In genomic region chr5:132427285-132428146, GRCh38 we compare ENCODE assay signal across 8 cellular contexts. TPM values are rescaled to one million over a fixed set of nuclear protein-coding genes. Genes with fewer than 3 reads are reported as not detected.
DNase-seq lines count a peak whose midpoint lies in the region; ATAC-seq, FAIRE-seq and TF ChIP-seq lines count a peak whose summit lies in the region.

No MANE protein-coding gene starts in this region.

- peak overlapping the region; percentile 70 for H3K9ac ChIP-seq in keratinocyte (ENCODE audit: control insufficient read depth, extremely low read depth, insufficient read depth, low read length)

- H3K27me3 Mint-ChIP-seq in activated naive CD4-positive, alpha-beta T cell treated with anti-CD3 and anti-CD28 coated beads for 36 hours (ENCODE audit: low read depth) = no peaks in the 10 kb centered on the region
- H3K27me3 Mint-ChIP-seq in stimulated activated memory B cell treated with anti-CD40 and anti-IgM and Interleukin-4, amounts not matched to agents 10 μg/mL and 1 μg/mL and 100 μg/mL, for 72 hours = no peaks in the 10 kb centered on the region
- peaks cover 9% of the 10 kb centered on the region for H3K27me3 Mint-ChIP-seq in nephron progenitor cell (ENCODE audit: low read depth, poor library complexity)

- peak overlapping the region; percentile 57 for H3K4me2 ChIP-seq in keratinocyte (ENCODE audit: control insufficient read depth, extremely low read depth, insufficient read depth, low read depth, low read length)

- no peaks in the 10 kb centered on the region for H3K9me3 Mint-ChIP-seq in activated naive CD4-positive, alpha-beta T cell treated with anti-CD3 and anti-CD28 coated beads for 36 hours
- no peaks in the 10 kb centered on the region for H3K9me3 Mint-ChIP-seq in stimulated activated memory B cell treated with anti-CD40 and anti-IgM and Interleukin-4, amounts not matched to agents 10 μg/mL and 1 μg/mL and 100 μg/mL, for 72 hours
- H3K9me3 Mint-ChIP-seq in nephron progenitor cell = no peaks in the 10 kb centered on the region

- no peaks in the 10 kb centered on the region for H3K9me1 ChIP-seq in keratinocyte (ENCODE audit: control insufficient read depth, extremely low read depth, insufficient read depth, low read length)

- H3K4me1 ChIP-seq in RWPE2 (ENCODE audit: insufficient read depth, poor library complexity, severe bottlenecking) = peaks cover 60% of the 10 kb centered on the region
- H3K4me1 ChIP-seq in keratinocyte (ENCODE audit: control insufficient read depth, extremely low read depth, insufficient read depth, low read length) = peaks cover 58% of the 10 kb centered on the region

- CTCF ChIA-PET in activated naive CD4-positive, alpha-beta T cell treated with anti-CD3 and anti-CD28 coated beads for 36 hours (lab: Charles Lee) = interaction anchor here (0.7 to 7.9 kb wide), 17 partner anchors 8 to 70 kb away, joined by 3 to 76 read pairs (median 6); partner anchors contain the start of gene IRF1

- H3K27me3 ChIP-seq in RWPE2 (ENCODE audit: insufficient read depth, poor library complexity, severe bottlenecking) = no peaks in the 10 kb centered on the region
- no peaks in the 10 kb centered on the region for H3K27me3 ChIP-seq in keratinocyte (ENCODE audit: control insufficient read depth, extremely low read depth, insufficient read depth, low read length)

- peaks cover 95% of the 10 kb centered on the region for H3K4me1 Mint-ChIP-seq in activated naive CD4-positive, alpha-beta T cell treated with anti-CD3 and anti-CD28 coated beads for 36 hours (ENCODE audit: low read depth)
- H3K4me1 Mint-ChIP-seq in stimulated activated memory B cell treated with anti-CD40 and anti-IgM and Interleukin-4, amounts not matched to agents 10 μg/mL and 1 μg/mL and 100 μg/mL, for 72 hours = peaks cover 100% of the 10 kb centered on the region
- H3K4me1 Mint-ChIP-seq in nephron progenitor cell = peaks cover 27% of the 10 kb centered on the region

- no peak overlapping the region for H2AFZ ChIP-seq in keratinocyte (ENCODE audit: control insufficient read depth, low read length)

- no peaks in the 10 kb centered on the region for H3K9me3 ChIP-seq in RWPE2 (ENCODE audit: severe bottlenecking)
- H3K9me3 ChIP-seq in keratinocyte (ENCODE audit: control insufficient read depth, low read depth, low read length) = no peaks in the 10 kb centered on the region

- no peaks in the 10 kb centered on the region for H3K79me2 ChIP-seq in keratinocyte (ENCODE audit: control insufficient read depth, insufficient read depth, low read length)

- TF ChIP-seq CTCF in RWPE2 (IDR thresholded peaks at IDR 0.05; ENCODE audit: poor library complexity, severe bottlenecking) = no peak
- TF ChIP-seq CTCF in keratinocyte (optimal IDR thresholded peaks at IDR 0.05 in 1 of 3, IDR thresholded peaks at IDR 0.05 in 1 of 3, conservative IDR thresholded peaks at IDR 0.05 in 1 of 3; ENCODE audit: extremely low read depth in 1 of 3, insufficient read depth in 2 of 3, low read length in 3 of 3) = no peak
- no peak for TF ChIP-seq CTCF in nephron progenitor cell (IDR thresholded peaks at IDR 0.05)

- ATAC-seq in HG02642 (IDR thresholded peaks at IDR 0.05; ENCODE audit: poor library complexity, unreplicated experiment) = peak; percentile 24
- ATAC-seq in RWPE2 (ENCODE audit: low read depth) = peak; percentile 30
- ATAC-seq in stimulated activated memory B cell treated with anti-CD40 and anti-IgM and Interleukin-4, amounts not matched to agents 10 μg/mL and 1 μg/mL and 100 μg/mL, for 72 hours = peak; percentile 19
- no peak for ATAC-seq in GM19455 (IDR thresholded peaks at IDR 0.05; ENCODE audit: unreplicated experiment)

- peak; percentile 58 for DNase-seq in Ammon's horn (ENCODE audit: low spot score)
- DNase-seq in RWPE2 (ENCODE audit: low spot score) = no peak
- DNase-seq in activated naive CD4-positive, alpha-beta T cell treated with anti-CD3 and anti-CD28 coated beads for 36 hours = peak; percentile 78
- no peak for DNase-seq in keratinocyte (ENCODE audit: low read depth, low spot score)
- DNase-seq in nephron progenitor cell = no peak

- intact Hi-C loops in activated naive CD4-positive, alpha-beta T cell treated with anti-CD3 and anti-CD28 coated beads for 36 hours (cut with micrococcal nuclease) = loop anchor here (5.0 to 10.0 kb wide), 2 partner anchors 790 to 1687 kb away; partner anchors contain the start of genes RAPGEF6 and TCF7

- H3K36me3 Mint-ChIP-seq in activated naive CD4-positive, alpha-beta T cell treated with anti-CD3 and anti-CD28 coated beads for 36 hours (ENCODE audit: low read depth) = peaks cover 11% of the 10 kb centered on the region
- peaks cover 17% of the 10 kb centered on the region for H3K36me3 Mint-ChIP-seq in stimulated activated memory B cell treated with anti-CD40 and anti-IgM and Interleukin-4, amounts not matched to agents 10 μg/mL and 1 μg/mL and 100 μg/mL, for 72 hours
- H3K36me3 Mint-ChIP-seq in nephron progenitor cell (ENCODE audit: low read depth) = no peaks in the 10 kb centered on the region

- H3K36me3 ChIP-seq in RWPE2 (ENCODE audit: low read depth) (no peaks in the 10 kb centered on the region), keratinocyte (ENCODE audit: control insufficient read depth in 2 of 2, extremely low read depth in 1 of 2, insufficient read depth in 2 of 2, low read length in 2 of 2) (no peaks in the 10 kb centered on the region)

- no peak for FAIRE-seq in keratinocyte (lab: Jason Lieb, UNC)

- peak overlapping the region; percentile 53 for H3K4me3 Mint-ChIP-seq in activated naive CD4-positive, alpha-beta T cell treated with anti-CD3 and anti-CD28 coated beads for 36 hours
- H3K4me3 Mint-ChIP-seq in stimulated activated memory B cell treated with anti-CD40 and anti-IgM and Interleukin-4, amounts not matched to agents 10 μg/mL and 1 μg/mL and 100 μg/mL, for 72 hours = peak overlapping the region; percentile 16
- H3K4me3 Mint-ChIP-seq in nephron progenitor cell = no peak overlapping the region

- dilution Hi-C loops in keratinocyte (cut with MboI; ENCODE audit: extremely low pct_ligation_motif_present, low sequenced_read_pairs) = no loop called here

- H3K27ac ChIP-seq in RWPE2 (ENCODE audit: poor library complexity, severe bottlenecking) = peak overlapping the region; percentile 87
- peak overlapping the region; percentile 84 for H3K27ac ChIP-seq in keratinocyte (ENCODE audit: control insufficient read depth, insufficient read depth, low read length)

- H3K4me3 ChIP-seq in RWPE2 (ENCODE audit: severe bottlenecking) (no peak overlapping the region), keratinocyte (ENCODE audit: control insufficient read depth in 2 of 3, extremely low read depth in 1 of 3, insufficient read depth in 2 of 3, low read depth in 1 of 3, low read length in 3 of 3) (no peak overlapping the region)

- H4K20me1 ChIP-seq in keratinocyte (ENCODE audit: control insufficient read depth, extremely low read depth, insufficient read depth, low read length) = no peaks in the 10 kb centered on the region

- peak overlapping the region; percentile 95 for H3K27ac Mint-ChIP-seq in activated naive CD4-positive, alpha-beta T cell treated with anti-CD3 and anti-CD28 coated beads for 36 hours
- H3K27ac Mint-ChIP-seq in stimulated activated memory B cell treated with anti-CD40 and anti-IgM and Interleukin-4, amounts not matched to agents 10 μg/mL and 1 μg/mL and 100 μg/mL, for 72 hours = peak overlapping the region; percentile 82
- no peak overlapping the region for H3K27ac Mint-ChIP-seq in nephron progenitor cell

RNA-seq across cellular contexts. Expression of gene SLC22A5, which starts 58.0 kb away (rescaled TPM):
- 1 to 10 TPM; 3.1 to 3.6 TPM for total RNA-seq in activated naive CD4-positive, alpha-beta T cell treated with anti-CD3 and anti-CD28 coated beads for 36 hours
- polyA plus RNA-seq in keratinocyte = 14.8 to 23.0 TPM (median 21.5 TPM) in 3 replicates
- polyA plus RNA-seq in keratinocyte (2011; ENCODE audit: low read depth) = 2.4 TPM
- 9.5 and 17.4 TPM in 2 replicates for polyA plus RNA-seq in keratinocyte (2011; cell fraction: cytosol; rRNA removed)
- 56.3 and 66.2 TPM in 2 replicates for polyA plus RNA-seq in keratinocyte (2011; cell fraction: nucleus; rRNA removed)
- 7.7 and 9.6 TPM in 2 replicates for polyA plus RNA-seq in keratinocyte (2012; ENCODE audit: low replicate concordance)
- polyA minus RNA-seq in keratinocyte = 43.5 to 54.4 TPM (median 46.9 TPM) in 3 replicates
- polyA minus RNA-seq in keratinocyte (2011; cell fraction: cytosol; rRNA and poly(A)+ RNA removed) = 18.8 TPM
- polyA minus RNA-seq in keratinocyte (2011; cell fraction: nucleus; rRNA and poly(A)+ RNA removed) = 29.9 and 37.5 TPM in 2 replicates

Comparison
In these comparisons a context has a peak if more than half of its experiments do, and no peak if none do; other contexts are left out.
1. DNase-seq: peak in Ammon's horn (single experiment) and activated naive CD4-positive, alpha-beta T cell treated with anti-CD3 and anti-CD28 coated beads for 36 hours (single experiment); none in RWPE2 (single experiment), keratinocyte (single experiment) and nephron progenitor cell (single experiment).